1 cellular context compared by ENCODE assay signal in the genomic region with DNA sequence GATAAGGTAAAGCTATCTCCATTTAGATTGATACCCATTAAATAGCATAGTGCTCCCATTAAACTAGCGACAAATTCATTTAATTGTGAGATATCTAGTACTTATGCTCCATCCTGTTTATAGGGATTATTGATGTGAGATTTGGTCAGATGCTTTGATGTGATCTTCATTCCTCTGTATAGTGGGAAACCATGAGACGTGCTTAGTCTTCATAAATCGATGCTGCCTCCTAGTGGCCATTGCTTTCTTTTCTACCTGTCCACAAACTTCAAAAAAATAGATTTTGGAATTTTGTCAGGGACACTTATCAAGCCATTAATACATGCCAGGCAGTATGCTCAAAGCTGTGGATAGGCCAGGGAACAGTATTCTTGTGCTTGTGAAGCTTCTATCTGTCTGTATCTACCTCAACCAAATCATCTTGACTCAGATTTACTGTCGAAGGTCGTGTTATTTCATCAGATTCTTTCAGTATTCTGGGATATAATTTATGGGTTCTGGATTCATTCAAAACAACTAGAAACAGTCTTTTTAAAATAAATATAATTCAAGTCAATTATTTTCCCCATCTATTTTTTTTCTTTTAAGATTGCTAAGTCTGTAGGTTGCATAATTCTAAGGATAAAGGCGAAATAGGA.
TF ChIP-seq lines count a peak whose summit lies in the region.

No MANE protein-coding gene starts in this region.

TF ChIP-seq in H1, 55 proteins besides CTCF, POLR2A, EP300 and RAD21 (continued from another document):
- TF ChIP-seq, protein P1, sequence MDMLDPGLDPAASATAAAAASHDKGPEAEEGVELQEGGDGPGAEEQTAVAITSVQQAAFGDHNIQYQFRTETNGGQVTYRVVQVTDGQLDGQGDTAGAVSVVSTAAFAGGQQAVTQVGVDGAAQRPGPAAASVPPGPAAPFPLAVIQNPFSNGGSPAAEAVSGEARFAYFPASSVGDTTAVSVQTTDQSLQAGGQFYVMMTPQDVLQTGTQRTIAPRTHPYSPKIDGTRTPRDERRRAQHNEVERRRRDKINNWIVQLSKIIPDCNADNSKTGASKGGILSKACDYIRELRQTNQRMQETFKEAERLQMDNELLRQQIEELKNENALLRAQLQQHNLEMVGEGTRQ (IDR thresholded peaks at IDR 0.05; ENCODE audit: low read length) = no peak
- no peak for TF ChIP-seq TCF12 (IDR thresholded peaks at IDR 0.05; ENCODE audit: low read depth, low read length)
- no peak for TF ChIP-seq FOSL1 (IDR thresholded peaks at IDR 0.05; ENCODE audit: insufficient read depth, low read depth, low read length)
- no peak for TF ChIP-seq HDAC2 (IDR thresholded peaks at IDR 0.05; ENCODE audit: borderline replicate concordance in 1 of 2, low read depth in 2 of 2, low read length in 2 of 2)
- no peak for TF ChIP-seq CHD2 (IDR thresholded peaks at IDR 0.05; ENCODE audit: low read length)
- TF ChIP-seq TAF1 (IDR thresholded peaks at IDR 0.05; ENCODE audit: low read depth, low read length) = no peak
- TF ChIP-seq PHF8 (conservative IDR thresholded peaks at IDR 0.05; ENCODE audit: low read depth, low read length) = no peak
- TF ChIP-seq, protein P2, sequence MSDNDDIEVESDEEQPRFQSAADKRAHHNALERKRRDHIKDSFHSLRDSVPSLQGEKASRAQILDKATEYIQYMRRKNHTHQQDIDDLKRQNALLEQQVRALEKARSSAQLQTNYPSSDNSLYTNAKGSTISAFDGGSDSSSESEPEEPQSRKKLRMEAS (IDR thresholded peaks at IDR 0.05) = no peak
- TF ChIP-seq SP4 (IDR thresholded peaks at IDR 0.05; ENCODE audit: low read length) = no peak
- no peak for TF ChIP-seq SUZ12 (IDR thresholded peaks at IDR 0.05; ENCODE audit: low read length)
- TF ChIP-seq RXRA (IDR thresholded peaks at IDR 0.05; ENCODE audit: insufficient read depth, low read depth, low read length) = no peak
- no peak for TF ChIP-seq TEAD4 (IDR thresholded peaks at IDR 0.05; ENCODE audit: low read depth, low read length)
- no peak for TF ChIP-seq CBX5 (IDR thresholded peaks at IDR 0.05; ENCODE audit: low read depth, low read length)
- no peak for TF ChIP-seq RBBP5 (IDR thresholded peaks at IDR 0.05; ENCODE audit: borderline replicate concordance, low read depth, low read length)
TF ChIP-seq in H1: peak in this region for 0.
